ENCODE assay signal across 28 cellular contexts in the genomic region with DNA sequence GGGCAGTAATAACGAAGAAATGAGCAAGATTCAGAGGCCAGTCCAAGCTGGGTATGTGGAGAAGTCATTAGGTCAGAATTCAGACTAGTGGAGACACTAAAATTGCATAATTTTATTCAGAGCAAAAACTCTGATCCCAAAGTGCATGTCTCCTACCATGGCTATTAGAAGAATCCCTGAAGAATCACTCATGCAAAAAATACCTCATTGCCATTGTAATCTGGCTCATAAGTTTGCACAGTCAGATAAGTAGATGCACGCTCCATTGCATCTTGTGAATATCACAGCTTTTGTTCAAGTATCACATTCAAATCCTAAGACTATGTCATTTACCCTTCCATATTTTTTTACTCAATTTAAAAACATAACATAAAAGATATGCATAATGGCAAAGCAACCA.
"Had no signal": no experiment of that assay in that cellular context is flagged by ENCODE, and none has a peak within 500 bp of the region (broad histone marks: within the 10 kb centered on the region; RNA-seq: fewer than 3 reads in every experiment).

No MANE protein-coding gene starts in this region.

- H3K4me1 ChIP-seq: ascending aorta, SJSA1 had no signal

- H3K27ac Mint-ChIP-seq: activated CD4-positive, alpha-beta T cell treated with anti-CD3 and anti-CD28 coated beads, Interleukin-2, amount 10 ng/mL, durations not matched to agents 24 days and 14 days; activated CD8-positive, alpha-beta T cell treated with anti-CD3 and anti-CD28 coated beads for 36 hours; activated naive CD8-positive, alpha-beta T cell treated with anti-CD3 and anti-CD28 coated beads, Interleukin-2, amount 10 ng/mL, durations not matched to agents 7 days and 5 days; activated T-cell treated with anti-CD3 and anti-CD28 coated beads, Interleukin-2, amount 50 U/mL, for 72 hours; activated T-helper 17 cell treated with anti-CD3 and anti-CD28 coated beads, Interleukin-2, amount 50 U/mL, for 72 hours; T-helper 1 cell treated with Interleukin-12 subunit alpha and Interleukin-12 subunit beta and Interleukin-4 antibody, amounts not matched to agents 30 μg/mL and 1 μg/mL, for 36 hours; T-helper 2 cell treated with Interferon-gamma antibody and Interleukin-4, amounts not matched to agents 5 μg/mL and 100 μg/mL, for 36 hours had no signal

- DNase-seq: activated CD4-positive, alpha-beta T cell treated with anti-CD3 and anti-CD28 coated beads, Interleukin-2, amount 10 ng/mL, durations not matched to agents 24 days and 14 days; activated CD4-positive, alpha-beta T cell treated with anti-CD3 and anti-CD28 coated beads, Interleukin-2, amount 50 U/mL, for 4 hours; activated CD8-positive, alpha-beta T cell treated with anti-CD3 and anti-CD28 coated beads for 36 hours; activated effector memory CD4-positive, alpha-beta T cell treated with anti-CD3 and anti-CD28 coated beads, Interleukin-2, amount 50 U/mL, for 16 hours; activated naive CD4-positive, alpha-beta T cell; activated naive CD4-positive, alpha-beta T cell treated with anti-CD3 and anti-CD28 coated beads, Interleukin-2, amount 50 U/mL, for 16 hours; activated naive CD8-positive, alpha-beta T cell treated with anti-CD3 and anti-CD28 coated beads, Interleukin-2, amount 10 ng/mL, durations not matched to agents 7 days and 5 days; activated T-cell treated with anti-CD3 and anti-CD28 coated beads, Interleukin-2, amount 50 U/mL, for 1 hour; activated T-cell treated with anti-CD3 and anti-CD28 coated beads, Interleukin-2, amount 50 U/mL, for 72 hours; amygdala; KG1; MM.1S; MV-4-11; NCI-H1092; NCI-H1436 treated with DMSO at 0.1 percent for 48 hours; NCI-H1694 treated with DMSO at 0.1 percent for 48 hours; NCI-H2029; NCI-H446; NCI-H510A treated with DMSO at 0.1 percent for 48 hours; SHP77; SK-N-SH had no signal

- H3K36me3 Mint-ChIP-seq: activated naive CD8-positive, alpha-beta T cell treated with anti-CD3 and anti-CD28 coated beads, Interleukin-2, amount 10 ng/mL, durations not matched to agents 7 days and 5 days had no signal

- H3K9ac ChIP-seq: SK-N-SH had no signal

- H3K4me2 ChIP-seq: SK-N-SH had no signal

- ATAC-seq: activated CD8-positive, alpha-beta T cell treated with anti-CD3 and anti-CD28 coated beads for 36 hours; activated T-cell treated with anti-CD3 and anti-CD28 coated beads, Interleukin-2, amount 50 U/mL, for 72 hours; activated T-helper 17 cell treated with anti-CD3 and anti-CD28 coated beads, Interleukin-2, amount 50 U/mL, for 72 hours; Panc1 had no signal

- H3K4me3 Mint-ChIP-seq: activated CD4-positive, alpha-beta T cell treated with anti-CD3 and anti-CD28 coated beads, Interleukin-2, amount 10 ng/mL, durations not matched to agents 24 days and 14 days; activated CD8-positive, alpha-beta T cell treated with anti-CD3 and anti-CD28 coated beads for 36 hours; activated naive CD8-positive, alpha-beta T cell treated with anti-CD3 and anti-CD28 coated beads, Interleukin-2, amount 10 ng/mL, durations not matched to agents 7 days and 5 days; activated T-cell treated with anti-CD3 and anti-CD28 coated beads, Interleukin-2, amount 50 U/mL, for 72 hours; activated T-helper 17 cell treated with anti-CD3 and anti-CD28 coated beads, Interleukin-2, amount 50 U/mL, for 72 hours; T-helper 1 cell treated with Interleukin-12 subunit alpha and Interleukin-12 subunit beta and Interleukin-4 antibody, amounts not matched to agents 30 μg/mL and 1 μg/mL, for 36 hours; T-helper 2 cell treated with Interferon-gamma antibody and Interleukin-4, amounts not matched to agents 5 μg/mL and 100 μg/mL, for 36 hours had no signal

- H3K4me3 ChIP-seq: ascending aorta, cardiac muscle cell, SJSA1 had no signal

- H3K27me3 ChIP-seq: ascending aorta, cardiac muscle cell, SJSA1 had no signal

- H3K9me2 ChIP-seq: SK-N-SH had no signal

- H3K27ac ChIP-seq: ascending aorta, cardiac muscle cell, SJSA1 had no signal

- H3K9me3 ChIP-seq: ascending aorta, SJSA1, SK-N-SH had no signal

- H3K4me1 Mint-ChIP-seq: activated CD4-positive, alpha-beta T cell treated with anti-CD3 and anti-CD28 coated beads, Interleukin-2, amount 10 ng/mL, durations not matched to agents 24 days and 14 days; activated naive CD8-positive, alpha-beta T cell treated with anti-CD3 and anti-CD28 coated beads, Interleukin-2, amount 10 ng/mL, durations not matched to agents 7 days and 5 days; activated T-helper 17 cell treated with anti-CD3 and anti-CD28 coated beads, Interleukin-2, amount 50 U/mL, for 72 hours had no signal

- H3K27me3 Mint-ChIP-seq: activated CD4-positive, alpha-beta T cell treated with anti-CD3 and anti-CD28 coated beads, Interleukin-2, amount 10 ng/mL, durations not matched to agents 24 days and 14 days; activated CD8-positive, alpha-beta T cell treated with anti-CD3 and anti-CD28 coated beads for 36 hours; activated naive CD8-positive, alpha-beta T cell treated with anti-CD3 and anti-CD28 coated beads, Interleukin-2, amount 10 ng/mL, durations not matched to agents 7 days and 5 days; activated T-helper 17 cell treated with anti-CD3 and anti-CD28 coated beads, Interleukin-2, amount 50 U/mL, for 72 hours had no signal

- H3K36me3 ChIP-seq: ascending aorta, cardiac muscle cell, SJSA1 had no signal

- H3K9me3 Mint-ChIP-seq: activated CD4-positive, alpha-beta T cell treated with anti-CD3 and anti-CD28 coated beads, Interleukin-2, amount 10 ng/mL, durations not matched to agents 24 days and 14 days; activated naive CD8-positive, alpha-beta T cell treated with anti-CD3 and anti-CD28 coated beads, Interleukin-2, amount 10 ng/mL, durations not matched to agents 7 days and 5 days; T-helper 1 cell treated with Interleukin-12 subunit alpha and Interleukin-12 subunit beta and Interleukin-4 antibody, amounts not matched to agents 30 μg/mL and 1 μg/mL, for 36 hours; T-helper 2 cell treated with Interferon-gamma antibody and Interleukin-4, amounts not matched to agents 5 μg/mL and 100 μg/mL, for 36 hours had no signal
